In the genomic region with DNA sequence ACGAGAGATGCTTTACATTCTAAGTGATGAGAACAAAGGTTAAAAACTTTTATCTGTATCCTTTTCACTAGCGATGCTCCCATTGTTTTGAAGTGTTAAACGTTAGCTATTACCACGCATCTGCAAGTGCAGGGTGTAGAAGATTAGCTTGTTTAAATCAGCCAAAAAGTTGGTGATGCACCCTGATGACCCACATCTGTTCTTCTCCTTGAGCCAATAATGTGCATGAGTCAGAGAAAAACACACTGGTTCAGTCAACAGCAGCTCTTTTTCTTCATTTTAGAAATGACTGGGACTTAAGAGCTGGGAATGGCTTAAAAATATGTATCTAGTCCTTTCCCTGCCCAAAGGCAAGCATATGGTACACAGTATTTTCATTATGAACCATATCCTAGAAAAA, we compare ENCODE assay signal across 18 cellular contexts.
DNase-seq lines count a peak whose midpoint lies in the region; ATAC-seq and TF ChIP-seq lines count a peak whose summit lies in the region.
"Had no signal": no experiment of that assay in that cellular context is flagged by ENCODE, and none has a peak within 500 bp of the region (broad histone marks: within the 10 kb centered on the region; RNA-seq: fewer than 3 reads in every experiment).

No MANE protein-coding gene starts in this region.

- TF ChIP-seq CTCF in PC-3 (conservative IDR thresholded peaks at IDR 0.05; ENCODE audit: low read depth, low read length) = no peak
- no peak for TF ChIP-seq CTCF in fibroblast of pulmonary artery (IDR thresholded peaks at IDR 0.05; ENCODE audit: low read length, missing control alignments)

- H3K4me2 ChIP-seq in PC-3 (ENCODE audit: low read length) (no peak overlapping the region), neuronal stem cell (ENCODE audit: insufficient read depth, low read length, poor library complexity, severe bottlenecking) (no peak overlapping the region)
- H3K4me2 ChIP-seq: neural progenitor cell had no signal

- no peaks in the 10 kb centered on the region for H3K9me2 ChIP-seq in PC-3 (replicated peaks; ENCODE audit: low read length)

- ATAC-seq in PC-3 = no peak
- ATAC-seq: activated T-cell treated with anti-CD3 and anti-CD28 coated beads, Interleukin-2, amount 50 U/mL, for 4 hours; Panc1 had no signal

- H2AFZ ChIP-seq in PC-3 (ENCODE audit: low read length) (no peak overlapping the region), neuronal stem cell (ENCODE audit: low read length) (peak overlapping the region; percentile 1)
- H2AFZ ChIP-seq: neural progenitor cell had no signal

- H4K20me1 ChIP-seq in PC-3 (ENCODE audit: low read length) = no peaks in the 10 kb centered on the region

- no peak overlapping the region for H3K23ac ChIP-seq in neuronal stem cell (ENCODE audit: low read depth, low read length, poor library complexity)

- H3K9me3 ChIP-seq in PC-3 (ENCODE audit: low read length) (no peaks in the 10 kb centered on the region), neuronal stem cell (replicated peaks in 1 of 2; ENCODE audit: control insufficient read depth in 2 of 2, insufficient read depth in 1 of 2, low read depth in 1 of 2, low read length in 2 of 2) (peaks cover 0 to 2% of the 10 kb centered on the region in 2 donors)

- CTCF ChIA-PET in PC-3 (lab: Charles Lee) = no interaction called here

- H3K27ac Mint-ChIP-seq in immature natural killer cell = no peak overlapping the region
- H3K27ac Mint-ChIP-seq: activated naive CD8-positive, alpha-beta T cell treated with anti-CD3 and anti-CD28 coated beads, Interleukin-2, amount 10 ng/mL, durations not matched to agents 7 days and 5 days; HFFc6; IgD-negative memory B cell; neural progenitor cell had no signal

- POLR2A ChIA-PET in PC-3 (lab: Charles Lee; ENCODE audit: unreplicated experiment) = no interaction called here

- H3K27me3 ChIP-seq in PC-3 (ENCODE audit: low read length) (peaks cover 3% of the 10 kb centered on the region; the same call in 1 of the 2 replicates), neuronal stem cell (ENCODE audit: control insufficient read depth in 3 of 3, insufficient read depth in 3 of 3, low read depth in 1 of 3, low read length in 3 of 3) (no peaks in the 10 kb centered on the region)
- H3K27me3 ChIP-seq: neural progenitor cell had no signal

- DNase-seq in AG20443 (ENCODE audit: low spot score) (peak; percentile 47), PC-3 (peak; percentile 15), fibroblast of pulmonary artery (ENCODE audit: low read depth) (peak; percentile 50), neuronal stem cell (ENCODE audit: low spot score) (no peak), immature natural killer cell (no peak), NCI-H345 (lab: John Stamatoyannopoulos, UW) (no peak)
- no peak for DNase-seq in activated CD8-positive, alpha-beta memory T cell treated with anti-CD3 and anti-CD28 coated beads for 24 hours
- no peak for DNase-seq in stimulated activated CD4-positive, alpha-beta T cell treated with anti-CD3 and anti-CD28 coated beads, Interleukin-4, amount 100 ng/mL, for 24 hours
- DNase-seq: activated CD4-positive, alpha-beta T cell treated with anti-CD3 and anti-CD28 coated beads, Interleukin-2, amount 50 U/mL, for 4 hours; activated naive CD8-positive, alpha-beta T cell treated with anti-CD3 and anti-CD28 coated beads, Interleukin-2, amount 10 ng/mL, durations not matched to agents 7 days and 5 days; activated T-cell treated with anti-CD3 and anti-CD28 coated beads, Interleukin-2, amount 50 U/mL, for 4 hours; HFFc6; MV-4-11; NCI-H774; stimulated activated CD4-positive, alpha-beta T cell treated with anti-CD3 and anti-CD28 coated beads, Interleukin-1b, Interleukin-23, amount 100 ng/mL, for 48 hours had no signal

- no peak overlapping the region for H2AK5ac ChIP-seq in neuronal stem cell (ENCODE audit: low read depth, low read length)

- H2BK5ac ChIP-seq in neuronal stem cell (ENCODE audit: low read length) = no peak overlapping the region

- intact Hi-C loops in PC-3 (cut with micrococcal nuclease) = no loop called here

- H3K4me3 Mint-ChIP-seq in immature natural killer cell = no peak overlapping the region
- H3K4me3 Mint-ChIP-seq: activated naive CD8-positive, alpha-beta T cell treated with anti-CD3 and anti-CD28 coated beads, Interleukin-2, amount 10 ng/mL, durations not matched to agents 7 days and 5 days; activated T-cell treated with anti-CD3 and anti-CD28 coated beads, Interleukin-2, amount 50 U/mL, for 4 hours; HFFc6; IgD-negative memory B cell; neural progenitor cell had no signal

- H3K36me3 Mint-ChIP-seq in immature natural killer cell = no peaks in the 10 kb centered on the region
- H3K36me3 Mint-ChIP-seq: activated naive CD8-positive, alpha-beta T cell treated with anti-CD3 and anti-CD28 coated beads, Interleukin-2, amount 10 ng/mL, durations not matched to agents 7 days and 5 days; IgD-negative memory B cell; neural progenitor cell had no signal

- H3K27me3 Mint-ChIP-seq in immature natural killer cell (ENCODE audit: low read depth in 3 of 3) = no peaks in the 10 kb centered on the region
- H3K27me3 Mint-ChIP-seq: activated naive CD8-positive, alpha-beta T cell treated with anti-CD3 and anti-CD28 coated beads, Interleukin-2, amount 10 ng/mL, durations not matched to agents 7 days and 5 days; IgD-negative memory B cell had no signal

- H3F3A ChIP-seq in PC-3 (ENCODE audit: low read length, unreplicated experiment) = no peaks in the 10 kb centered on the region

- H4K8ac ChIP-seq in neuronal stem cell (ENCODE audit: low read depth, low read length) = no peak overlapping the region

- no peak overlapping the region for H2BK12ac ChIP-seq in neuronal stem cell (ENCODE audit: low read length)

- H3K4me3 ChIP-seq in PC-3 (ENCODE audit: low read length) = no peak overlapping the region
- no peak overlapping the region for H3K4me3 ChIP-seq in fibroblast of pulmonary artery (replicated peaks; ENCODE audit: low read depth, low read length)
- no peak overlapping the region for H3K4me3 ChIP-seq in neuronal stem cell (ENCODE audit: low read length in 2 of 2)
- H3K4me3 ChIP-seq: neural progenitor cell had no signal

- no peaks in the 10 kb centered on the region for H3K79me2 ChIP-seq in PC-3 (ENCODE audit: low read length)

- H3K4me1 ChIP-seq in PC-3 (ENCODE audit: insufficient read depth, low read length) (no peaks in the 10 kb centered on the region), neuronal stem cell (ENCODE audit: control insufficient read depth in 2 of 2, insufficient read depth in 1 of 2, low read depth in 1 of 2, low read length in 2 of 2) (peaks cover 1 to 2% of the 10 kb centered on the region in 2 donors)

- WGBS in neuronal stem cell (ENCODE audit: extremely low coverage in 2 of 2, insufficient read length in 2 of 2, insufficient replicate concordance in 1 of 2), 2 donors = no CpG with 5 or more reads among the region's 4 CpGs

- H4K91ac ChIP-seq in neuronal stem cell (ENCODE audit: low read depth, low read length, poor library complexity) = no peak overlapping the region

- H3K79me1 ChIP-seq in neuronal stem cell (ENCODE audit: low read depth, low read length) = no peaks in the 10 kb centered on the region

- BruUV-seq in PC-3 (replicated peaks; lab: Mats Ljungman, UMichigan) = no TSS peak

- H2BK120ac ChIP-seq in neuronal stem cell (ENCODE audit: low read depth, low read length) = no peak overlapping the region

- H3K27ac ChIP-seq in PC-3 (ENCODE audit: low read length) (no peak overlapping the region), neuronal stem cell (replicated peaks; ENCODE audit: low read length) (no peak overlapping the region)
- H3K27ac ChIP-seq: neural progenitor cell had no signal

- peaks cover 0 to 6% (median 0%) of the 10 kb centered on the region in 6 donors for H3K9me3 Mint-ChIP-seq in immature natural killer cell
- H3K9me3 Mint-ChIP-seq: activated naive CD8-positive, alpha-beta T cell treated with anti-CD3 and anti-CD28 coated beads, Interleukin-2, amount 10 ng/mL, durations not matched to agents 7 days and 5 days; neural progenitor cell had no signal

- no peaks in the 10 kb centered on the region for H3K36me3 ChIP-seq in PC-3 (ENCODE audit: low read depth, low read length)
- H3K36me3 ChIP-seq in neuronal stem cell (replicated peaks in 1 of 2; ENCODE audit: control insufficient read depth in 2 of 2, insufficient read depth in 2 of 2, low read length in 2 of 2) = no peaks in the 10 kb centered on the region
- H3K36me3 ChIP-seq: neural progenitor cell had no signal

- H3K9ac ChIP-seq in PC-3 (ENCODE audit: low read length) = no peak overlapping the region
- no peak overlapping the region for H3K9ac ChIP-seq in neuronal stem cell (ENCODE audit: low read depth, low read length, poor library complexity)
- H3K9ac ChIP-seq: neural progenitor cell had no signal

- H3K4ac ChIP-seq in neuronal stem cell (ENCODE audit: low read length) = no peak overlapping the region

- H3K18ac ChIP-seq in neuronal stem cell (ENCODE audit: low read length) = no peak overlapping the region

- no peak overlapping the region for H2BK15ac ChIP-seq in neuronal stem cell (ENCODE audit: low read length)

- H3K14ac ChIP-seq in neuronal stem cell (ENCODE audit: low read length) = no peak overlapping the region

- no peaks in the 10 kb centered on the region for H3K4me1 Mint-ChIP-seq in immature natural killer cell
- H3K4me1 Mint-ChIP-seq: activated naive CD8-positive, alpha-beta T cell treated with anti-CD3 and anti-CD28 coated beads, Interleukin-2, amount 10 ng/mL, durations not matched to agents 7 days and 5 days; IgD-negative memory B cell had no signal

Comparison
In these comparisons a context has a peak if more than half of its experiments do, and no peak if none do; other contexts are left out.
1. DNase-seq: peak in AG20443 (single experiment), PC-3 (single experiment) and fibroblast of pulmonary artery (single experiment); none in neuronal stem cell (single experiment), immature natural killer cell (0 of 3), NCI-H345 (single experiment), activated CD8-positive, alpha-beta memory T cell treated with anti-CD3 and anti-CD28 coated beads for 24 hours (single experiment) and stimulated activated CD4-positive, alpha-beta T cell treated with anti-CD3 and anti-CD28 coated beads, Interleukin-4, amount 100 ng/mL, for 24 hours (single experiment).